In genomic region chr7:157474685-157475084, GRCh38 we compare ENCODE assay signal across 9 cellular contexts.
DNase-seq lines count a peak whose midpoint lies in the region; ATAC-seq and TF ChIP-seq lines count a peak whose summit lies in the region.
"Had no signal": no experiment of that assay in that cellular context is flagged by ENCODE, and none has a peak within 500 bp of the region (broad histone marks: within the 10 kb centered on the region; RNA-seq: fewer than 3 reads in every experiment).

No MANE protein-coding gene starts in this region.

- H2AFZ ChIP-seq in neural progenitor cell (replicated peaks) = no peak overlapping the region

- peaks cover 17% of the 10 kb centered on the region for H3K9me3 Mint-ChIP-seq in activated CD8-positive, alpha-beta memory T cell treated with anti-CD3 and anti-CD28 coated beads, Interleukin-2, amount 10 ng/mL, durations not matched to agents 7 days and 5 days (ENCODE audit: low read depth)
- H3K9me3 Mint-ChIP-seq in neural progenitor cell = peaks cover 47% of the 10 kb centered on the region

- ATAC-seq in activated CD8-positive, alpha-beta memory T cell treated with anti-CD3 and anti-CD28 coated beads, Interleukin-2, amount 10 ng/mL, durations not matched to agents 7 days and 5 days = no peak
- ATAC-seq in HG02884 (IDR thresholded peaks at IDR 0.05; ENCODE audit: unreplicated experiment) (no peak), omental fat pad (ENCODE audit: low FRiP score) (no peak)

- TF ChIP-seq CTCF in neural progenitor cell (IDR thresholded peaks at IDR 0.05) (peak; percentile 52), omental fat pad (IDR thresholded peaks at IDR 0.05) (no peak)

- H3K4me3 ChIP-seq in neural progenitor cell = no peak overlapping the region

- no peak overlapping the region for H3K27ac Mint-ChIP-seq in activated CD8-positive, alpha-beta memory T cell treated with anti-CD3 and anti-CD28 coated beads, Interleukin-2, amount 10 ng/mL, durations not matched to agents 7 days and 5 days
- H3K27ac Mint-ChIP-seq in neural progenitor cell = no peak overlapping the region
- H3K27ac Mint-ChIP-seq: activated naive CD8-positive, alpha-beta T cell had no signal

- H3K4me2 ChIP-seq in neural progenitor cell = no peak overlapping the region

- H3K9me3 ChIP-seq in neural progenitor cell (ENCODE audit: low read depth) = no peaks in the 10 kb centered on the region

- peaks cover 4% of the 10 kb centered on the region for H3K27me3 Mint-ChIP-seq in activated CD8-positive, alpha-beta memory T cell treated with anti-CD3 and anti-CD28 coated beads, Interleukin-2, amount 10 ng/mL, durations not matched to agents 7 days and 5 days
- peaks cover 16% of the 10 kb centered on the region for H3K27me3 Mint-ChIP-seq in neural progenitor cell (ENCODE audit: insufficient read depth, low read depth)
- H3K27me3 Mint-ChIP-seq: activated naive CD8-positive, alpha-beta T cell had no signal

- no peak overlapping the region for H3K9ac ChIP-seq in neural progenitor cell

- no peaks in the 10 kb centered on the region for H3F3A ChIP-seq in neural progenitor cell (ENCODE audit: low read depth)

- no peaks in the 10 kb centered on the region for H3K4me1 ChIP-seq in neural progenitor cell

- H4K20me1 ChIP-seq in neural progenitor cell (ENCODE audit: low read depth) = no peaks in the 10 kb centered on the region

- H3K27ac ChIP-seq in neural progenitor cell = no peak overlapping the region

- peaks cover 59% of the 10 kb centered on the region for H3K4me1 Mint-ChIP-seq in activated CD8-positive, alpha-beta memory T cell treated with anti-CD3 and anti-CD28 coated beads, Interleukin-2, amount 10 ng/mL, durations not matched to agents 7 days and 5 days
- peaks cover 8% of the 10 kb centered on the region for H3K4me1 Mint-ChIP-seq in neural progenitor cell

- H3K36me3 ChIP-seq in neural progenitor cell = no peaks in the 10 kb centered on the region

- peak; percentile 36 for DNase-seq in NCI-H748 (lab: John Stamatoyannopoulos, UW; ENCODE audit: unreplicated experiment)
- no peak for DNase-seq in NCI-H748 treated with DMSO at 0.1 percent for 48 hours (lab: John Stamatoyannopoulos, UW)
- peak; percentile 73 for DNase-seq in HuH-7.5 (ENCODE audit: low spot score)
- DNase-seq in activated CD8-positive, alpha-beta memory T cell treated with anti-CD3 and anti-CD28 coated beads, Interleukin-2, amount 10 ng/mL, durations not matched to agents 7 days and 5 days = peak; percentile 40
- peak; percentile 39 for DNase-seq in neural progenitor cell (ENCODE audit: low spot score)
- DNase-seq in NCI-H524 treated with DMSO at 0.1 percent for 48 hours (lab: John Stamatoyannopoulos, UW) = no peak
- no peak for DNase-seq in omental fat pad (ENCODE audit: low spot score)

- H3K36me3 Mint-ChIP-seq in activated CD8-positive, alpha-beta memory T cell treated with anti-CD3 and anti-CD28 coated beads, Interleukin-2, amount 10 ng/mL, durations not matched to agents 7 days and 5 days = peaks cover 40% of the 10 kb centered on the region
- peaks cover 40% of the 10 kb centered on the region for H3K36me3 Mint-ChIP-seq in neural progenitor cell

- H3K79me2 ChIP-seq in neural progenitor cell (ENCODE audit: low read depth) = no peaks in the 10 kb centered on the region

- no peak overlapping the region for H3K4me3 Mint-ChIP-seq in activated CD8-positive, alpha-beta memory T cell treated with anti-CD3 and anti-CD28 coated beads, Interleukin-2, amount 10 ng/mL, durations not matched to agents 7 days and 5 days
- no peak overlapping the region for H3K4me3 Mint-ChIP-seq in neural progenitor cell
- H3K4me3 Mint-ChIP-seq: activated naive CD8-positive, alpha-beta T cell had no signal

- CTCF ChIA-PET in activated CD8-positive, alpha-beta memory T cell treated with anti-CD3 and anti-CD28 coated beads, Interleukin-2, amount 10 ng/mL, durations not matched to agents 7 days and 5 days (lab: Charles Lee) = interaction anchor here (0.7 to 2.4 kb wide), 5 partner anchors 16 to 94 kb away, joined by 3 to 6 read pairs (median 3); no protein-coding TSS in a partner anchor

- H3K27me3 ChIP-seq in neural progenitor cell = peaks cover 19% of the 10 kb centered on the region

Comparison
In these comparisons a context has a peak if more than half of its experiments do, and no peak if none do; other contexts are left out.
1. DNase-seq: peak in NCI-H748 (single experiment), HuH-7.5 (single experiment), activated CD8-positive, alpha-beta memory T cell treated with anti-CD3 and anti-CD28 coated beads, Interleukin-2, amount 10 ng/mL, durations not matched to agents 7 days and 5 days (single experiment) and neural progenitor cell (single experiment); none in NCI-H748 treated with DMSO at 0.1 percent for 48 hours (single experiment), NCI-H524 treated with DMSO at 0.1 percent for 48 hours (single experiment) and omental fat pad (single experiment).